ENCODE assay signal across 1 cellular context in genomic region chr2:74413001-74413698, GRCh38.
TF ChIP-seq lines count a peak whose summit lies in the region.

No MANE protein-coding gene starts in this region.

TF ChIP-seq in HepG2, 621 proteins besides CTCF, POLR2A, EP300 and RAD21 (continued from another document and continues in another):
- TF ChIP-seq, protein P1, sequence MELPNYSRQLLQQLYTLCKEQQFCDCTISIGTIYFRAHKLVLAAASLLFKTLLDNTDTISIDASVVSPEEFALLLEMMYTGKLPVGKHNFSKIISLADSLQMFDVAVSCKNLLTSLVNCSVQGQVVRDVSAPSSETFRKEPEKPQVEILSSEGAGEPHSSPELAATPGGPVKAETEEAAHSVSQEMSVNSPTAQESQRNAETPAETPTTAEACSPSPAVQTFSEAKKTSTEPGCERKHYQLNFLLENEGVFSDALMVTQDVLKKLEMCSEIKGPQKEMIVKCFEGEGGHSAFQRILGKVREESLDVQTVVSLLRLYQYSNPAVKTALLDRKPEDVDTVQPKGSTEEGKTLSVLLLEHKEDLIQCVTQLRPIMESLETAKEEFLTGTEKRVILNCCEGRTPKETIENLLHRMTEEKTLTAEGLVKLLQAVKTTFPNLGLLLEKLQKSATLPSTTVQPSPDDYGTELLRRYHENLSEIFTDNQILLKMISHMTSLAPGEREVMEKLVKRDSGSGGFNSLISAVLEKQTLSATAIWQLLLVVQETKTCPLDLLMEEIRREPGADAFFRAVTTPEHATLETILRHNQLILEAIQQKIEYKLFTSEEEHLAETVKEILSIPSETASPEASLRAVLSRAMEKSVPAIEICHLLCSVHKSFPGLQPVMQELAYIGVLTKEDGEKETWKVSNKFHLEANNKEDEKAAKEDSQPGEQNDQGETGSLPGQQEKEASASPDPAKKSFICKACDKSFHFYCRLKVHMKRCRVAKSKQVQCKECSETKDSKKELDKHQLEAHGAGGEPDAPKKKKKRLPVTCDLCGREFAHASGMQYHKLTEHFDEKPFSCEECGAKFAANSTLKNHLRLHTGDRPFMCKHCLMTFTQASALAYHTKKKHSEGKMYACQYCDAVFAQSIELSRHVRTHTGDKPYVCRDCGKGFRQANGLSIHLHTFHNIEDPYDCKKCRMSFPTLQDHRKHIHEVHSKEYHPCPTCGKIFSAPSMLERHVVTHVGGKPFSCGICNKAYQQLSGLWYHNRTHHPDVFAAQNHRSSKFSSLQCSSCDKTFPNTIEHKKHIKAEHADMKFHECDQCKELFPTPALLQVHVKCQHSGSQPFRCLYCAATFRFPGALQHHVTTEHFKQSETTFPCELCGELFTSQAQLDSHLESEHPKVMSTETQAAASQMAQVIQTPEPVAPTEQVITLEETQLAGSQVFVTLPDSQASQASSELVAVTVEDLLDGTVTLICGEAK (IDR thresholded peaks at IDR 0.05) = no peak
- TF ChIP-seq, protein P1 (CRISPR knock-in tag; IDR thresholded peaks at IDR 0.05) = no peak
- TF ChIP-seq HBP1 (CRISPR knock-in tag; IDR thresholded peaks at IDR 0.05; ENCODE audit: low read depth) (no peak; the same call in 1 of the 2 replicates), ARID5B (CRISPR knock-in tag; IDR thresholded peaks at IDR 0.05) (peak; percentile 68), RAD51 (IDR thresholded peaks at IDR 0.05; ENCODE audit: borderline replicate concordance) (no peak), ZBTB10 (CRISPR knock-in tag; IDR thresholded peaks at IDR 0.05; ENCODE audit: borderline replicate concordance) (no peak), ZNF256 (CRISPR knock-in tag; conservative IDR thresholded peaks at IDR 0.05) (no peak), ZBTB42 (CRISPR knock-in tag; IDR thresholded peaks at IDR 0.05) (no peak), ZNF615 (CRISPR knock-in tag; IDR thresholded peaks at IDR 0.05; ENCODE audit: borderline replicate concordance) (no peak), ZNF552 (CRISPR knock-in tag; IDR thresholded peaks at IDR 0.05; ENCODE audit: borderline replicate concordance) (no peak), SYNCRIP (IDR thresholded peaks at IDR 0.05; ENCODE audit: insufficient read depth, low read depth, low read length) (no peak), ZNF83 (CRISPR knock-in tag; IDR thresholded peaks at IDR 0.05; ENCODE audit: borderline replicate concordance) (no peak), SSRP1 (CRISPR knock-in tag; IDR thresholded peaks at IDR 0.05) (no peak), ATF1 (CRISPR knock-in tag; IDR thresholded peaks at IDR 0.05) (no peak), THRA (CRISPR knock-in tag; IDR thresholded peaks at IDR 0.05; ENCODE audit: borderline replicate concordance) (peak; percentile 6; the same call in 1 of the 2 replicates), ZMAT3 (CRISPR knock-in tag; conservative IDR thresholded peaks at IDR 0.05) (no peak), ZNF234 (CRISPR knock-in tag; conservative IDR thresholded peaks at IDR 0.05) (no peak), ATM (IDR thresholded peaks at IDR 0.05; ENCODE audit: borderline replicate concordance) (no peak), DR1 (CRISPR knock-in tag; IDR thresholded peaks at IDR 0.05) (no peak), ZNF746 (CRISPR knock-in tag; IDR thresholded peaks at IDR 0.05) (no peak), ZNF678 (CRISPR knock-in tag; IDR thresholded peaks at IDR 0.05) (no peak), ZNF383 (CRISPR knock-in tag; IDR thresholded peaks at IDR 0.05; ENCODE audit: borderline replicate concordance) (no peak), PCBP2 (optimal IDR thresholded peaks at IDR 0.05; ENCODE audit: low read depth, low read length, poor library complexity, severe bottlenecking) (no peak)
- TF ChIP-seq, protein P2, sequence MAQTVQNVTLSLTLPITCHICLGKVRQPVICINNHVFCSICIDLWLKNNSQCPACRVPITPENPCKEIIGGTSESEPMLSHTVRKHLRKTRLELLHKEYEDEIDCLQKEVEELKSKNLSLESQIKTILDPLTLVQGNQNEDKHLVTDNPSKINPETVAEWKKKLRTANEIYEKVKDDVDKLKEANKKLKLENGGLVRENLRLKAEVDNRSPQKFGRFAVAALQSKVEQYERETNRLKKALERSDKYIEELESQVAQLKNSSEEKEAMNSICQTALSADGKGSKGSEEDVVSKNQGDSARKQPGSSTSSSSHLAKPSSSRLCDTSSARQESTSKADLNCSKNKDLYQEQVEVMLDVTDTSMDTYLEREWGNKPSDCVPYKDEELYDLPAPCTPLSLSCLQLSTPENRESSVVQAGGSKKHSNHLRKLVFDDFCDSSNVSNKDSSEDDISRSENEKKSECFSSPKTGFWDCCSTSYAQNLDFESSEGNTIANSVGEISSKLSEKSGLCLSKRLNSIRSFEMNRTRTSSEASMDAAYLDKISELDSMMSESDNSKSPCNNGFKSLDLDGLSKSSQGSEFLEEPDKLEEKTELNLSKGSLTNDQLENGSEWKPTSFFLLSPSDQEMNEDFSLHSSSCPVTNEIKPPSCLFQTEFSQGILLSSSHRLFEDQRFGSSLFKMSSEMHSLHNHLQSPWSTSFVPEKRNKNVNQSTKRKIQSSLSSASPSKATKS (CRISPR knock-in tag; IDR thresholded peaks at IDR 0.05) = no peak
- TF ChIP-seq, protein P3, sequence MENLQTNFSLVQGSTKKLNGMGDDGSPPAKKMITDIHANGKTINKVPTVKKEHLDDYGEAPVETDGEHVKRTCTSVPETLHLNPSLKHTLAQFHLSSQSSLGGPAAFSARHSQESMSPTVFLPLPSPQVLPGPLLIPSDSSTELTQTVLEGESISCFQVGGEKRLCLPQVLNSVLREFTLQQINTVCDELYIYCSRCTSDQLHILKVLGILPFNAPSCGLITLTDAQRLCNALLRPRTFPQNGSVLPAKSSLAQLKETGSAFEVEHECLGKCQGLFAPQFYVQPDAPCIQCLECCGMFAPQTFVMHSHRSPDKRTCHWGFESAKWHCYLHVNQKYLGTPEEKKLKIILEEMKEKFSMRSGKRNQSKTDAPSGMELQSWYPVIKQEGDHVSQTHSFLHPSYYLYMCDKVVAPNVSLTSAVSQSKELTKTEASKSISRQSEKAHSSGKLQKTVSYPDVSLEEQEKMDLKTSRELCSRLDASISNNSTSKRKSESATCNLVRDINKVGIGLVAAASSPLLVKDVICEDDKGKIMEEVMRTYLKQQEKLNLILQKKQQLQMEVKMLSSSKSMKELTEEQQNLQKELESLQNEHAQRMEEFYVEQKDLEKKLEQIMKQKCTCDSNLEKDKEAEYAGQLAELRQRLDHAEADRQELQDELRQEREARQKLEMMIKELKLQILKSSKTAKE (CRISPR knock-in tag; IDR thresholded peaks at IDR 0.05; ENCODE audit: borderline replicate concordance) = no peak
